1 cellular context compared by ENCODE assay signal in the genomic region with DNA sequence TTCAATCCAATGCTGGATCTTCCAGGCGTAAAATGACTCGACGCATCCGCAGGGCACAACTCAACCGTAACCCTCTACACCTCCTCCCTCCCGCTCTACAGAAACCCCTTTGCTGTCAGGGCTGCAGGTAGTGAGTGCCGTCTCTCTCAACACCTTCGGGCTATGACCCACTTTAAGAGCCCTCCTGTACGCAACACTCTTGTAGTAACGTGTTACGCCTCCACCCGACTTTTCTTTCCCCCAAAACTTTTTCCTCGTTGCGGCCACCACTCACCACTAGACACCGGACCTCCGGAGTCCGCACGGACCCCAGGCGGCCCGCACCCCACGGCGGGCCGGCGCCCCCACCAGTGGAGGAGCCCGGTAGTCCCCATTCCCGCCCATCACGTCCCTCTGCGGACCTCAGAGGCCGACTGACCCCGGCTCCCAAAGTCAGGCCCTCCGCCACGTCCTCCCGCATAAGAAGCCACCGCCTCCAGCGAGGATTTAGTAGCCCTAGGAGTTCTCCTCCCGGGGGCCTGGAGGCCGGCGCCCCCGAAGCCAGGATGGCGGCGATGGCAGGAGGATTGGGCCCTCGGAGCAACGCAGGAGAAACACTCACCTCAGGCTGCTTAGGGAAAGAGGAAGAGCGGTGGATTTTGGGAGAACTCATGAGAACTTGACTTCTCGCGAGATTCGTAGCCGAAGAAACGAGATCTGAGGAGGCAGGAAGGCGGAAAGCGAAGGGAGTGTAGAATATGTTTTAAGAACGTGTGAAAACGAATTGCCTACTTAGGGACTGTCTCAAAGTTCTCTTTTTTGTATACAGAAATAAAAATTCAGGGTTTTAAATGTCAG.
TF ChIP-seq lines count a peak whose summit lies in the region.

A gene (minus strand): TSS at position 609 of the 837 bp plus-strand sequence.

TF ChIP-seq in K562, 482 proteins besides CTCF, POLR2A, EP300 and RAD21 (continued from another document and continues in another):
- TF ChIP-seq, protein P1, sequence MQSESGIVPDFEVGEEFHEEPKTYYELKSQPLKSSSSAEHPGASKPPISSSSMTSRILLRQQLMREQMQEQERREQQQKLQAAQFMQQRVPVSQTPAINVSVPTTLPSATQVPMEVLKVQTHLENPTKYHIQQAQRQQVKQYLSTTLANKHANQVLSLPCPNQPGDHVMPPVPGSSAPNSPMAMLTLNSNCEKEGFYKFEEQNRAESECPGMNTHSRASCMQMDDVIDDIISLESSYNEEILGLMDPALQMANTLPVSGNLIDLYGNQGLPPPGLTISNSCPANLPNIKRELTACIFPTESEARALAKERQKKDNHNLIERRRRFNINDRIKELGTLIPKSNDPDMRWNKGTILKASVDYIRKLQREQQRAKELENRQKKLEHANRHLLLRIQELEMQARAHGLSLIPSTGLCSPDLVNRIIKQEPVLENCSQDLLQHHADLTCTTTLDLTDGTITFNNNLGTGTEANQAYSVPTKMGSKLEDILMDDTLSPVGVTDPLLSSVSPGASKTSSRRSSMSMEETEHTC (IDR thresholded peaks at IDR 0.05) = no peak
- TF ChIP-seq, protein P2, sequence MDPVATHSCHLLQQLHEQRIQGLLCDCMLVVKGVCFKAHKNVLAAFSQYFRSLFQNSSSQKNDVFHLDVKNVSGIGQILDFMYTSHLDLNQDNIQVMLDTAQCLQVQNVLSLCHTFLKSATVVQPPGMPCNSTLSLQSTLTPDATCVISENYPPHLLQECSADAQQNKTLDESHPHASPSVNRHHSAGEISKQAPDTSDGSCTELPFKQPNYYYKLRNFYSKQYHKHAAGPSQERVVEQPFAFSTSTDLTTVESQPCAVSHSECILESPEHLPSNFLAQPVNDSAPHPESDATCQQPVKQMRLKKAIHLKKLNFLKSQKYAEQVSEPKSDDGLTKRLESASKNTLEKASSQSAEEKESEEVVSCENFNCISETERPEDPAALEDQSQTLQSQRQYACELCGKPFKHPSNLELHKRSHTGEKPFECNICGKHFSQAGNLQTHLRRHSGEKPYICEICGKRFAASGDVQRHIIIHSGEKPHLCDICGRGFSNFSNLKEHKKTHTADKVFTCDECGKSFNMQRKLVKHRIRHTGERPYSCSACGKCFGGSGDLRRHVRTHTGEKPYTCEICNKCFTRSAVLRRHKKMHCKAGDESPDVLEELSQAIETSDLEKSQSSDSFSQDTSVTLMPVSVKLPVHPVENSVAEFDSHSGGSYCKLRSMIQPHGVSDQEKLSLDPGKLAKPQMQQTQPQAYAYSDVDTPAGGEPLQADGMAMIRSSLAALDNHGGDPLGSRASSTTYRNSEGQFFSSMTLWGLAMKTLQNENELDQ (CRISPR knock-in tag; IDR thresholded peaks at IDR 0.05; ENCODE audit: borderline replicate concordance) = no peak
- TF ChIP-seq ZFPM2 (CRISPR knock-in tag; IDR thresholded peaks at IDR 0.05) (no peak), ZNF311 (CRISPR knock-in tag; IDR thresholded peaks at IDR 0.05) (no peak), NFE2 (IDR thresholded peaks at IDR 0.05; ENCODE audit: low read depth) (no peak), HDAC1 (IDR thresholded peaks at IDR 0.05) (peak in 1 of 2 experiments; percentile 65; a peak in 2 of 4 replicates), ZNF197 (CRISPR knock-in tag; IDR thresholded peaks at IDR 0.05; ENCODE audit: low read depth) (no peak), FOXK1 (CRISPR knock-in tag; IDR thresholded peaks at IDR 0.05; ENCODE audit: borderline replicate concordance) (no peak), KAT2B (IDR thresholded peaks at IDR 0.05; ENCODE audit: low read depth, low read length) (no peak), GATAD2B (IDR thresholded peaks at IDR 0.05; ENCODE audit: borderline replicate concordance) (no peak), ZNF184 (CRISPR knock-in tag; IDR thresholded peaks at IDR 0.05) (no peak), EWSR1 (IDR thresholded peaks at IDR 0.05; ENCODE audit: borderline replicate concordance, low read depth, partially characterized antibody) (no peak), NONO (IDR thresholded peaks at IDR 0.05; ENCODE audit: low read depth in 2 of 2, low read length in 1 of 2) (no peak), MAFF (IDR thresholded peaks at IDR 0.05; ENCODE audit: low read length) (peak; percentile 82; the same call in 1 of the 2 replicates), ZNF766 (CRISPR knock-in tag; conservative IDR thresholded peaks at IDR 0.05) (peak; percentile 63; the same call in 1 of the 2 replicates), U2AF1 (optimal IDR thresholded peaks at IDR 0.05; ENCODE audit: low read depth, low read length) (no peak), YY1 (IDR thresholded peaks at IDR 0.05; ENCODE audit: borderline replicate concordance in 1 of 3, control insufficient read depth in 1 of 3, extremely low read depth in 1 of 3, insufficient read depth in 3 of 3, insufficient read length in 1 of 3, insufficient replicate concordance in 2 of 3, low read depth in 1 of 3, low read length in 2 of 3) (peak in 2 of 3 experiments; percentile 59 to 76), GATAD2A (IDR thresholded peaks at IDR 0.05) (no peak)
- TF ChIP-seq, protein P3, sequence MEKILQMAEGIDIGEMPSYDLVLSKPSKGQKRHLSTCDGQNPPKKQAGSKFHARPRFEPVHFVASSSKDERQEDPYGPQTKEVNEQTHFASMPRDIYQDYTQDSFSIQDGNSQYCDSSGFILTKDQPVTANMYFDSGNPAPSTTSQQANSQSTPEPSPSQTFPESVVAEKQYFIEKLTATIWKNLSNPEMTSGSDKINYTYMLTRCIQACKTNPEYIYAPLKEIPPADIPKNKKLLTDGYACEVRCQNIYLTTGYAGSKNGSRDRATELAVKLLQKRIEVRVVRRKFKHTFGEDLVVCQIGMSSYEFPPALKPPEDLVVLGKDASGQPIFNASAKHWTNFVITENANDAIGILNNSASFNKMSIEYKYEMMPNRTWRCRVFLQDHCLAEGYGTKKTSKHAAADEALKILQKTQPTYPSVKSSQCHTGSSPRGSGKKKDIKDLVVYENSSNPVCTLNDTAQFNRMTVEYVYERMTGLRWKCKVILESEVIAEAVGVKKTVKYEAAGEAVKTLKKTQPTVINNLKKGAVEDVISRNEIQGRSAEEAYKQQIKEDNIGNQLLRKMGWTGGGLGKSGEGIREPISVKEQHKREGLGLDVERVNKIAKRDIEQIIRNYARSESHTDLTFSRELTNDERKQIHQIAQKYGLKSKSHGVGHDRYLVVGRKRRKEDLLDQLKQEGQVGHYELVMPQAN (IDR thresholded peaks at IDR 0.05; ENCODE audit: borderline replicate concordance) = peak; percentile 80
- TF ChIP-seq, protein P4, sequence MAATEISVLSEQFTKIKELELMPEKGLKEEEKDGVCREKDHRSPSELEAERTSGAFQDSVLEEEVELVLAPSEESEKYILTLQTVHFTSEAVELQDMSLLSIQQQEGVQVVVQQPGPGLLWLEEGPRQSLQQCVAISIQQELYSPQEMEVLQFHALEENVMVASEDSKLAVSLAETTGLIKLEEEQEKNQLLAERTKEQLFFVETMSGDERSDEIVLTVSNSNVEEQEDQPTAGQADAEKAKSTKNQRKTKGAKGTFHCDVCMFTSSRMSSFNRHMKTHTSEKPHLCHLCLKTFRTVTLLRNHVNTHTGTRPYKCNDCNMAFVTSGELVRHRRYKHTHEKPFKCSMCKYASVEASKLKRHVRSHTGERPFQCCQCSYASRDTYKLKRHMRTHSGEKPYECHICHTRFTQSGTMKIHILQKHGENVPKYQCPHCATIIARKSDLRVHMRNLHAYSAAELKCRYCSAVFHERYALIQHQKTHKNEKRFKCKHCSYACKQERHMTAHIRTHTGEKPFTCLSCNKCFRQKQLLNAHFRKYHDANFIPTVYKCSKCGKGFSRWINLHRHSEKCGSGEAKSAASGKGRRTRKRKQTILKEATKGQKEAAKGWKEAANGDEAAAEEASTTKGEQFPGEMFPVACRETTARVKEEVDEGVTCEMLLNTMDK (IDR thresholded peaks at IDR 0.05; ENCODE audit: borderline replicate concordance, insufficient read depth, low read depth, low read length, poor library complexity, severe bottlenecking) = no peak
- TF ChIP-seq, protein P5, sequence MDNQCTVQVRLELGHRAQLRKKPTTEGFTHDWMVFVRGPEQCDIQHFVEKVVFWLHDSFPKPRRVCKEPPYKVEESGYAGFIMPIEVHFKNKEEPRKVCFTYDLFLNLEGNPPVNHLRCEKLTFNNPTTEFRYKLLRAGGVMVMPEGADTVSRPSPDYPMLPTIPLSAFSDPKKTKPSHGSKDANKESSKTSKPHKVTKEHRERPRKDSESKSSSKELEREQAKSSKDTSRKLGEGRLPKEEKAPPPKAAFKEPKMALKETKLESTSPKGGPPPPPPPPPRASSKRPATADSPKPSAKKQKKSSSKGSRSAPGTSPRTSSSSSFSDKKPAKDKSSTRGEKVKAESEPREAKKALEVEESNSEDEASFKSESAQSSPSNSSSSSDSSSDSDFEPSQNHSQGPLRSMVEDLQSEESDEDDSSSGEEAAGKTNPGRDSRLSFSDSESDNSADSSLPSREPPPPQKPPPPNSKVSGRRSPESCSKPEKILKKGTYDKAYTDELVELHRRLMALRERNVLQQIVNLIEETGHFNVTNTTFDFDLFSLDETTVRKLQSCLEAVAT (IDR thresholded peaks at IDR 0.05) = peak; percentile 44 to 59; a peak in 2 of 4 replicates
- TF ChIP-seq, protein P6, sequence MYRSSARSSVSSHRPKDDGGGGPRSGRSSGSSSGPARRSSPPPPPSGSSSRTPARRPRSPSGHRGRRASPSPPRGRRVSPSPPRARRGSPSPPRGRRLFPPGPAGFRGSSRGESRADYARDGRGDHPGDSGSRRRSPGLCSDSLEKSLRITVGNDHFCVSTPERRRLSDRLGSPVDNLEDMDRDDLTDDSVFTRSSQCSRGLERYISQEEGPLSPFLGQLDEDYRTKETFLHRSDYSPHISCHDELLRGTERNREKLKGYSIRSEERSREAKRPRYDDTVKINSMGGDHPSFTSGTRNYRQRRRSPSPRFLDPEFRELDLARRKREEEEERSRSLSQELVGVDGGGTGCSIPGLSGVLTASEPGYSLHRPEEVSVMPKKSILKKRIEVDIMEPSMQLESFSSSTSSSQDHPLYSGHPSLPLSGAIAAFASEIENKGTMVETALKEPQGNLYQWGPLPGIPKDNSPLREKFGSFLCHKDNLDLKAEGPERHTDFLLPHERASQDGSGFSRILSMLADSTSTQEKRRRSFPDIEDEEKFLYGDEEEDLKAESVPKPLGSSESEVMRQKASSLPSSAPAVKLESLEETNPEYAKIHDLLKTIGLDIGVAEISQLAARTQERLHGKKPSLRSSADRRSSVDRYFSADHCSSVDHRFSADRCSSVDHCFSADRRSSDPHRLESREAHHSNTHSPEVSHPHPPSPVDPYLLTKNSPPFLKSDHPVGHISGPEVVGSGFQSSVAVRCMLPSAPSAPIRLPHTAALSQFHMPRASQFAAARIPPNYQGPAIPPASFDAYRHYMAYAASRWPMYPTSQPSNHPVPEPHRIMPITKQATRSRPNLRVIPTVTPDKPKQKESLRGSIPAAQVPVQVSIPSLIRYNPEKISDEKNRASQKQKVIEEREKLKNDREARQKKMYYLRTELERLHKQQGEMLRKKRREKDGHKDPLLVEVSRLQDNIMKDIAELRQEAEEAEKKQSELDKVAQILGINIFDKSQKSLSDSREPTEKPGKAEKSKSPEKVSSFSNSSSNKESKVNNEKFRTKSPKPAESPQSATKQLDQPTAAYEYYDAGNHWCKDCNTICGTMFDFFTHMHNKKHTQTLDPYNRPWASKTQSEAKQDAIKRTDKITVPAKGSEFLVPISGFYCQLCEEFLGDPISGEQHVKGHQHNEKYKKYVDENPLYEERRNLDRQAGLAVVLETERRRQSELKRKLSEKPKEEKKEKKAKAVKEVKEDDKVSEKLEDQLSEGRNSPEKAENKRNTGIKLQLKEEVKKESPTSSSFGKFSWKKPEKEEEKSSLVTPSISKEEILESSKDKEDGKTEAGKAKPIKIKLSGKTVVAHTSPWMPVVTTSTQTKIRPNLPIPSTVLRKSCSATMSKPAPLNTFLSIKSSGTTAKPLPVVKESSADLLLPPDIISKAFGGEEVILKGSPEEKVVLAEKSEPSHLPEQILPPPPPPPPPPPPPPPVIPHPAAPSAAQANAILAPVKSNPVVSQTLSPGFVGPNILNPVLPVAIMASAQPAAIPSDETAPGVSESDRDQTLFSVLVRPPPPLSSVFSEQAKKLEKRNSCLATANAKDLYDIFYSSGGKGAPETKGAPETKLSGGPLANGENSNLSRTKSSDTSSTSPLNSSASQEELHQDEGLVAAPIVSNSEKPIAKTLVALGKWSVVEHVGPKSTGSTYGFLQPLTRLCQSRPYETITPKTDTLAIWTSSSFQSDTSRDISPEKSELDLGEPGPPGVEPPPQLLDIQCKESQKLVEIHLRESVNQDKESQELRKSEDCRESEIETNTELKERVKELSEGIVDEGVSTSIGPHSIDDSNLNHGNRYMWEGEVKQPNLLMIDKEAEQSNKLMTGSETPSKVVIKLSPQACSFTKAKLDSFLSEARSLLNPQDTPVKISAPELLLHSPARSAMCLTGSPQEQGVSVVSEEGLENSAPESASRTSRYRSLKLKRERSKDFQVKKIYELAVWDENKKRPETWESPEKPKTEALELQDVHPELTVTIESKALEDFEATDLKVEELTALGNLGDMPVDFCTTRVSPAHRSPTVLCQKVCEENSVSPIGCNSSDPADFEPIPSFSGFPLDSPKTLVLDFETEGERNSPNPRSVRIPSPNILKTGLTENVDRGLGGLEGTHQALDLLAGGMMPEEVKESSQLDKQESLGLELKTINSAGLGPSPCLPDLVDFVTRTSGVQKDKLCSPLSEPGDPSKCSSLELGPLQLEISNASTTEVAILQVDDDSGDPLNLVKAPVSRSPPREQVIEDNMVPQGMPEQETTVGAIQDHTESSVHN (IDR thresholded peaks at IDR 0.05; ENCODE audit: borderline replicate concordance in 1 of 2, low read depth in 1 of 2) = peak in 1 of 2 experiments; percentile 86; a peak in 2 of 4 replicates
- TF ChIP-seq, protein P7, sequence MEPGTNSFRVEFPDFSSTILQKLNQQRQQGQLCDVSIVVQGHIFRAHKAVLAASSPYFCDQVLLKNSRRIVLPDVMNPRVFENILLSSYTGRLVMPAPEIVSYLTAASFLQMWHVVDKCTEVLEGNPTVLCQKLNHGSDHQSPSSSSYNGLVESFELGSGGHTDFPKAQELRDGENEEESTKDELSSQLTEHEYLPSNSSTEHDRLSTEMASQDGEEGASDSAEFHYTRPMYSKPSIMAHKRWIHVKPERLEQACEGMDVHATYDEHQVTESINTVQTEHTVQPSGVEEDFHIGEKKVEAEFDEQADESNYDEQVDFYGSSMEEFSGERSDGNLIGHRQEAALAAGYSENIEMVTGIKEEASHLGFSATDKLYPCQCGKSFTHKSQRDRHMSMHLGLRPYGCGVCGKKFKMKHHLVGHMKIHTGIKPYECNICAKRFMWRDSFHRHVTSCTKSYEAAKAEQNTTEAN (CRISPR knock-in tag; IDR thresholded peaks at IDR 0.05) = no peak
- TF ChIP-seq, protein P8, sequence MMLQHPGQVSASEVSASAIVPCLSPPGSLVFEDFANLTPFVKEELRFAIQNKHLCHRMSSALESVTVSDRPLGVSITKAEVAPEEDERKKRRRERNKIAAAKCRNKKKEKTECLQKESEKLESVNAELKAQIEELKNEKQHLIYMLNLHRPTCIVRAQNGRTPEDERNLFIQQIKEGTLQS (IDR thresholded peaks at IDR 0.05) = no peak
- TF ChIP-seq, protein P8 (CRISPR knock-in tag; conservative IDR thresholded peaks at IDR 0.05) = peak; percentile 60; the same call in 1 of the 2 replicates
- TF ChIP-seq, protein P9, sequence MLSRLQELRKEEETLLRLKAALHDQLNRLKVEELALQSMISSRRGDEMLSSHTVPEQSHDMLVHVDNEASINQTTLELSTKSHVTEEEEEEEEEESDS (CRISPR knock-in tag; IDR thresholded peaks at IDR 0.05) = no peak
